Comparison of ENCODE assay signal across 8 cellular contexts in the genomic region with DNA sequence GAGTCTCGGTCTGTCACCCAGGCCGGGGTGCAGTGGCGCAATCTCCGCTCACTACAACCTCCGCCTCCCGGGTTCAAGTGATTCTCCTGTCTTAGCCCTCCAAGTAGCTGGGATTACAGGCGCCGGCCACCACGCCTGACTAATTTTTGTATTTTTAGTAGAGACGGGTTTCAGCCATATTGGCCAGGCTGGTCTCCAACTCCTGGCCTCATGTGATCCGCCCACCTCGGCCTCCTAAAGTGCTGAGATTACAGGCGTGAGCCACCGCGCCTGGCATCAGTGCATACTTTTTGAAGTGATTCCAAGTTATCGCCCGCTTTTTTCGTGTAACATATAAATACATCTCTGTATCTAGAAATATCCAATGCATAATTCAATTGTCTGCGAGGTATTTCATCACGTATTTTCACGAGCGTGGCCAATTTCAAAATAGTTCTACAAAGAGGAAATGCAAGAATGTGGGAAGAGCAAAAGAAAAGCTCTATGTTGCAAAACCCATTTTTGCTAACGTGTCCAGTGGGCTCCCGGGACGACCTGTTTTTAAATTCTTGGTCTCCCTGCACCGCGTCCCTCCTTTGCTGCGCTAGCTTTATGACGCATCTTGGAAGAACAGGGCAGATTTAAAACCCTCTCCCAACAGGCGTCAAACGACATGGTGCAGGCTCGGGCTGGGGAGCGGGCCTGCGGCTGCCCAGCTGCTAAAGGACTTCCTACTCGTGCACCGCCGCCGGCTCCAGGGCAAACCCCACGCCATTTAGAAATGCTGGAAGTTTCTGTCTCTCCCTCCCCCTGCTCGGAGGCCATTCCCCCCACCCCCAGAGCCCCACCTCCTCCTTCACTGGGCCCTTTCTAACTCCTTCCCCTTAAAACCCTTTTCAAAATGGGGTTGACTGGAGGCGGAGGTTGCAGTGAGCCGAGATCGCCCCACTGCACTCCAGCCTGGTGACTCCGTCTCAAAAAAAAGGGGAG. TPM values are rescaled to one million over a fixed set of nuclear protein-coding genes. Genes with fewer than 3 reads are reported as not detected.
A peak's percentile ranks its signal among the peaks of the same experiment; 100 is the strongest.
DNase-seq lines count a peak whose midpoint lies in the region; ATAC-seq lines count a peak whose summit lies in the region.

No MANE protein-coding gene starts in this region.

- no peaks in the 10 kb centered on the region for H3K9me3 ChIP-seq in CD8-positive, alpha-beta memory T cell (ENCODE audit: low read length)

- no peak overlapping the region for H3K27ac Mint-ChIP-seq in CD8-positive, alpha-beta memory T cell
- H3K27ac Mint-ChIP-seq in activated CD8-positive, alpha-beta T cell treated with anti-CD3 and anti-CD28 coated beads, Interleukin-2, amount 10 ng/mL, durations not matched to agents 7 days and 5 days = peak overlapping the region; percentile 75
- peak overlapping the region; percentile 16 to 92 (median 85) for H3K27ac Mint-ChIP-seq in naive thymus-derived CD8-positive, alpha-beta T cell

- peaks cover 24 to 31% of the 10 kb centered on the region in 2 donors for H3K27me3 Mint-ChIP-seq in CD8-positive, alpha-beta memory T cell
- peaks cover 27% of the 10 kb centered on the region for H3K27me3 Mint-ChIP-seq in activated CD8-positive, alpha-beta T cell treated with anti-CD3 and anti-CD28 coated beads, Interleukin-2, amount 10 ng/mL, durations not matched to agents 7 days and 5 days (ENCODE audit: low read depth)
- peaks cover 0 to 2% (median 0%) of the 10 kb centered on the region in 5 donors for H3K27me3 Mint-ChIP-seq in naive thymus-derived CD8-positive, alpha-beta T cell

- no peak overlapping the region for H3K27ac ChIP-seq in CD8-positive, alpha-beta memory T cell (ENCODE audit: low read depth, low read length)

- no peak for DNase-seq in CD8-positive, alpha-beta memory T cell
- DNase-seq in activated CD8-positive, alpha-beta T cell treated with anti-CD3 and anti-CD28 coated beads, Interleukin-2, amount 10 ng/mL, durations not matched to agents 7 days and 5 days = no peak
- DNase-seq in foreskin melanocyte = peak; percentile 21
- peak in 4 of 10 donors; percentile 10 to 47 (median 16) for DNase-seq in naive thymus-derived CD8-positive, alpha-beta T cell
- DNase-seq in NCI-H2107 (lab: John Stamatoyannopoulos, UW) = no peak

- H3K4me1 Mint-ChIP-seq in CD8-positive, alpha-beta memory T cell = peaks cover 19 to 42% (median 29%) of the 10 kb centered on the region in 3 donors
- peaks cover 48% of the 10 kb centered on the region for H3K4me1 Mint-ChIP-seq in activated CD8-positive, alpha-beta T cell treated with anti-CD3 and anti-CD28 coated beads, Interleukin-2, amount 10 ng/mL, durations not matched to agents 7 days and 5 days (ENCODE audit: low read depth)
- peaks cover 20 to 69% (median 47%) of the 10 kb centered on the region in 4 donors for H3K4me1 Mint-ChIP-seq in naive thymus-derived CD8-positive, alpha-beta T cell

- H3K36me3 Mint-ChIP-seq in CD8-positive, alpha-beta memory T cell = peaks cover 0 to 3% (median 0%) of the 10 kb centered on the region in 3 donors
- peaks cover 5% of the 10 kb centered on the region for H3K36me3 Mint-ChIP-seq in activated CD8-positive, alpha-beta T cell treated with anti-CD3 and anti-CD28 coated beads, Interleukin-2, amount 10 ng/mL, durations not matched to agents 7 days and 5 days (ENCODE audit: low read depth)
- peaks cover 0 to 7% (median 0%) of the 10 kb centered on the region in 3 donors for H3K36me3 Mint-ChIP-seq in naive thymus-derived CD8-positive, alpha-beta T cell

- CTCF ChIA-PET in CD8-positive, alpha-beta memory T cell (lab: Charles Lee) = interaction anchor here (0.8 to 1.1 kb wide), 2 partner anchors 17 to 128 kb away, joined by 3 to 4 read pairs; no protein-coding TSS in a partner anchor
- CTCF ChIA-PET in activated CD8-positive, alpha-beta T cell treated with anti-CD3 and anti-CD28 coated beads, Interleukin-2, amount 10 ng/mL, durations not matched to agents 7 days and 5 days (lab: Charles Lee) = no interaction called here

- peaks cover 0 to 2% (median 0%) of the 10 kb centered on the region in 5 donors for H3K9me3 Mint-ChIP-seq in CD8-positive, alpha-beta memory T cell
- no peaks in the 10 kb centered on the region for H3K9me3 Mint-ChIP-seq in activated CD8-positive, alpha-beta T cell treated with anti-CD3 and anti-CD28 coated beads, Interleukin-2, amount 10 ng/mL, durations not matched to agents 7 days and 5 days (ENCODE audit: insufficient read depth)
- H3K9me3 Mint-ChIP-seq in naive thymus-derived CD8-positive, alpha-beta T cell = no peaks in the 10 kb centered on the region

- H3K27me3 ChIP-seq in CD8-positive, alpha-beta memory T cell (ENCODE audit: insufficient read depth, low read length, poor library complexity, severe bottlenecking) = no peaks in the 10 kb centered on the region

- H3K4me3 Mint-ChIP-seq in CD8-positive, alpha-beta memory T cell = peak overlapping the region; percentile 60 to 87 (median 69)
- peak overlapping the region; percentile 64 for H3K4me3 Mint-ChIP-seq in activated CD8-positive, alpha-beta T cell treated with anti-CD3 and anti-CD28 coated beads, Interleukin-2, amount 10 ng/mL, durations not matched to agents 7 days and 5 days
- peak overlapping the region; percentile 69 to 93 (median 80) for H3K4me3 Mint-ChIP-seq in naive thymus-derived CD8-positive, alpha-beta T cell

- peak overlapping the region; percentile 28 for H3K4me3 ChIP-seq in CD8-positive, alpha-beta memory T cell (ENCODE audit: low read length)

- ATAC-seq in HG03354 (IDR thresholded peaks at IDR 0.05; ENCODE audit: poor library complexity, severe bottlenecking, unreplicated experiment) = peak; percentile 20
- ATAC-seq in activated CD8-positive, alpha-beta T cell treated with anti-CD3 and anti-CD28 coated beads, Interleukin-2, amount 10 ng/mL, durations not matched to agents 7 days and 5 days = no peak
- ATAC-seq in naive thymus-derived CD8-positive, alpha-beta T cell = peak; percentile 18 to 34
- ATAC-seq in HG03571 (IDR thresholded peaks at IDR 0.05; ENCODE audit: unreplicated experiment) = no peak
- ATAC-seq in HG03469 (IDR thresholded peaks at IDR 0.05; ENCODE audit: unreplicated experiment) = no peak

- no peaks in the 10 kb centered on the region for H3K36me3 ChIP-seq in CD8-positive, alpha-beta memory T cell (ENCODE audit: insufficient read depth, low read length)

- peaks cover 29% of the 10 kb centered on the region for H3K4me1 ChIP-seq in CD8-positive, alpha-beta memory T cell (ENCODE audit: insufficient read depth, low read length)

- POLR2A ChIA-PET in CD8-positive, alpha-beta memory T cell (lab: Charles Lee) = interaction anchor here (1.0 kb wide), 1 partner anchor 17 kb away, joined by 4 read pairs; no protein-coding TSS in a partner anchor
- POLR2A ChIA-PET in activated CD8-positive, alpha-beta T cell treated with anti-CD3 and anti-CD28 coated beads, Interleukin-2, amount 10 ng/mL, durations not matched to agents 7 days and 5 days (lab: Charles Lee) = no interaction called here
- POLR2A ChIA-PET in naive thymus-derived CD8-positive, alpha-beta T cell (lab: Charles Lee) = interaction anchor here (0.6 to 4.1 kb wide), 11 partner anchors 13 to 202 kb away, joined by 3 to 38 read pairs (median 5); partner anchors contain the start of genes IFNAR1 and TMEM50B

RNA-seq across cellular contexts. Expression of gene IFNGR2, which starts 0.9 kb away (rescaled TPM):
- total RNA-seq in CD8-positive, alpha-beta memory T cell = 1 to 10 TPM; 2.3 to 3.1 TPM
- 3.1 TPM for polyA plus RNA-seq in CD8-positive, alpha-beta memory T cell
- 1 to 10 TPM; 6.5 to 8.2 TPM for total RNA-seq in activated CD8-positive, alpha-beta T cell treated with anti-CD3 and anti-CD28 coated beads, Interleukin-2, amount 10 ng/mL, durations not matched to agents 7 days and 5 days
- total RNA-seq in naive thymus-derived CD8-positive, alpha-beta T cell = 10 to 100 TPM; 24.4 to 27.8 TPM
- 10 to 100 TPM; 11.3 to 30.9 (median 23.0) TPM for polyA plus RNA-seq in naive thymus-derived CD8-positive, alpha-beta T cell

Comparison
In these comparisons a context has a peak if more than half of its experiments do, and no peak if none do; other contexts are left out.
1. H3K27ac Mint-ChIP-seq: peak in activated CD8-positive, alpha-beta T cell treated with anti-CD3 and anti-CD28 coated beads, Interleukin-2, amount 10 ng/mL, durations not matched to agents 7 days and 5 days (single experiment) and naive thymus-derived CD8-positive, alpha-beta T cell (10 of 10); none in CD8-positive, alpha-beta memory T cell (0 of 8).
2. ATAC-seq: peak in HG03354 (single experiment) and naive thymus-derived CD8-positive, alpha-beta T cell (2 of 2); none in activated CD8-positive, alpha-beta T cell treated with anti-CD3 and anti-CD28 coated beads, Interleukin-2, amount 10 ng/mL, durations not matched to agents 7 days and 5 days (single experiment), HG03571 (single experiment) and HG03469 (single experiment).
3. Peak in every context shown above with its lines, with median percentiles within 50 percentile points of each other: H3K4me3 Mint-ChIP-seq.